Comparison of ENCODE assay signal across 15 cellular contexts in genomic region chr1:231861541-231862481, GRCh38.
DNase-seq lines count a peak whose midpoint lies in the region; ATAC-seq, FAIRE-seq and TF ChIP-seq lines count a peak whose summit lies in the region.
"Had no signal": no experiment of that assay in that cellular context is flagged by ENCODE, and none has a peak within 500 bp of the region (broad histone marks: within the 10 kb centered on the region; RNA-seq: fewer than 3 reads in every experiment).

No MANE protein-coding gene starts in this region.

- H3K9me2 ChIP-seq in PC-3 (replicated peaks; ENCODE audit: low read length) = no peaks in the 10 kb centered on the region

- H3K27me3 ChIP-seq in astrocyte (ENCODE audit: insufficient read depth, low read length) = no peaks in the 10 kb centered on the region
- H3K27me3 ChIP-seq in osteoblast (ENCODE audit: insufficient read depth, low read length) = no peaks in the 10 kb centered on the region
- H3K27me3 ChIP-seq in PC-3 (ENCODE audit: low read length) = no peaks in the 10 kb centered on the region
- H3K27me3 ChIP-seq: adrenal gland had no signal

- no peak overlapping the region for H3K4me3 Mint-ChIP-seq in HFFc6
- no peak overlapping the region for H3K4me3 Mint-ChIP-seq in astrocyte (ENCODE audit: unreplicated experiment)
- H3K4me3 Mint-ChIP-seq: natural killer cell had no signal

- intact Hi-C loops in PC-3 (cut with micrococcal nuclease) = loop anchor here (10.0 kb wide), 1 partner anchor 563 kb away; no protein-coding TSS in a partner anchor

- H3F3A ChIP-seq in PC-3 (ENCODE audit: low read length, unreplicated experiment) = no peaks in the 10 kb centered on the region

- FAIRE-seq in astrocyte (lab: Jason Lieb, UNC) = peak; percentile 68

- H3K27ac Mint-ChIP-seq in HFFc6 (peak overlapping the region; percentile 49; the same call in 1 of the 2 replicates), astrocyte (ENCODE audit: unreplicated experiment) (no peak overlapping the region)
- H3K27ac Mint-ChIP-seq: natural killer cell had no signal

- no peak overlapping the region for H3K9ac ChIP-seq in astrocyte (ENCODE audit: low read length)
- H3K9ac ChIP-seq in PC-3 (ENCODE audit: low read length) = no peak overlapping the region

- CTCF ChIA-PET in PC-3 (lab: Charles Lee) = no interaction called here

- no peaks in the 10 kb centered on the region for H3K79me2 ChIP-seq in astrocyte (ENCODE audit: insufficient read depth, low read length)
- H3K79me2 ChIP-seq in osteoblast (ENCODE audit: insufficient read depth, low read length) = no peaks in the 10 kb centered on the region
- H3K79me2 ChIP-seq in PC-3 (ENCODE audit: low read length) = no peaks in the 10 kb centered on the region

- POLR2A ChIA-PET in PC-3 (lab: Charles Lee; ENCODE audit: unreplicated experiment) = no interaction called here

- ATAC-seq in PC-3 = no peak
- ATAC-seq in GM21360 (IDR thresholded peaks at IDR 0.05; ENCODE audit: unreplicated experiment) = no peak
- ATAC-seq: natural killer cell, Panc1 had no signal

- H3K4me1 ChIP-seq in astrocyte (ENCODE audit: insufficient read depth, low read length) = peaks cover under 1% of the 10 kb centered on the region
- H3K4me1 ChIP-seq in osteoblast (ENCODE audit: insufficient read depth, low read length) = peaks cover 6% of the 10 kb centered on the region
- peaks cover 5% of the 10 kb centered on the region; the same call in 1 of the 2 replicates for H3K4me1 ChIP-seq in PC-3 (ENCODE audit: insufficient read depth, low read length)

- peak; percentile 68 for DNase-seq in HFFc6
- peak; percentile 69 for DNase-seq in astrocyte (ENCODE audit: low read depth)
- peak; percentile 76 for DNase-seq in fibroblast of the aortic adventitia (ENCODE audit: low read depth)
- no peak for DNase-seq in osteoblast (ENCODE audit: insufficient read length, low spot score, missing footprints)
- no peak for DNase-seq in NCI-H2081 treated with DMSO at 0.1 percent for 48 hours (lab: John Stamatoyannopoulos, UW)
- no peak for DNase-seq in PC-3
- DNase-seq in GF-D8 (lab: John Stamatoyannopoulos, UW) = no peak
- DNase-seq: activated T-cell treated with anti-CD3 and anti-CD28 coated beads for 4 hours, adrenal gland, natural killer cell, NCI-H2227 treated with DMSO at 0.1 percent for 48 hours, substantia nigra had no signal

- no TSS peak for BruUV-seq in PC-3 (replicated peaks; lab: Mats Ljungman, UMichigan)

- H3K4me2 ChIP-seq in astrocyte (ENCODE audit: low read length) (no peak overlapping the region), osteoblast (ENCODE audit: insufficient read depth, low read length) (no peak overlapping the region), PC-3 (ENCODE audit: low read length) (no peak overlapping the region)
- H3K4me2 ChIP-seq: smooth muscle cell had no signal

- no peaks in the 10 kb centered on the region for H4K20me1 ChIP-seq in astrocyte (ENCODE audit: insufficient read depth, low read length)
- no peaks in the 10 kb centered on the region for H4K20me1 ChIP-seq in osteoblast (ENCODE audit: insufficient read depth, low read length)
- H4K20me1 ChIP-seq in PC-3 (ENCODE audit: low read length) = no peaks in the 10 kb centered on the region

- no peaks in the 10 kb centered on the region for H3K9me3 Mint-ChIP-seq in HFFc6
- H3K9me3 Mint-ChIP-seq in astrocyte (ENCODE audit: unreplicated experiment) = no peaks in the 10 kb centered on the region
- H3K9me3 Mint-ChIP-seq: natural killer cell had no signal

- H3K9me3 ChIP-seq in astrocyte (ENCODE audit: insufficient read depth, low read depth, low read length) (no peaks in the 10 kb centered on the region), osteoblast (ENCODE audit: low read depth, low read length) (no peaks in the 10 kb centered on the region), PC-3 (ENCODE audit: low read length) (no peaks in the 10 kb centered on the region)
- H3K9me3 ChIP-seq: adrenal gland had no signal

- TF ChIP-seq CTCF in HFFc6 (IDR thresholded peaks at IDR 0.05) = no peak
- no peak for TF ChIP-seq CTCF in astrocyte (IDR thresholded peaks at IDR 0.05; ENCODE audit: insufficient read depth, low read depth, low read length)
- TF ChIP-seq CTCF in fibroblast of the aortic adventitia (IDR thresholded peaks at IDR 0.05; ENCODE audit: insufficient read depth, low read length) = no peak
- TF ChIP-seq CTCF in osteoblast (IDR thresholded peaks at IDR 0.05; ENCODE audit: extremely low read depth, low read depth, low read length) = no peak
- TF ChIP-seq CTCF in PC-3 (conservative IDR thresholded peaks at IDR 0.05; ENCODE audit: low read depth, low read length) = no peak

- no peaks in the 10 kb centered on the region for H3K36me3 ChIP-seq in astrocyte (ENCODE audit: insufficient read depth, low read length)
- no peaks in the 10 kb centered on the region for H3K36me3 ChIP-seq in osteoblast (ENCODE audit: insufficient read depth, low read length)
- H3K36me3 ChIP-seq in PC-3 (ENCODE audit: low read depth, low read length) = no peaks in the 10 kb centered on the region
- H3K36me3 ChIP-seq: adrenal gland had no signal

- H3K27ac ChIP-seq in astrocyte (ENCODE audit: low read depth, low read length) (no peak overlapping the region), osteoblast (ENCODE audit: low read depth, low read length) (peak overlapping the region; percentile 63), PC-3 (ENCODE audit: low read length) (no peak overlapping the region)
- H3K27ac ChIP-seq: adrenal gland had no signal

- H3K4me1 Mint-ChIP-seq in HFFc6 (ENCODE audit: low read depth) (peaks cover 25% of the 10 kb centered on the region), astrocyte (ENCODE audit: low read depth, unreplicated experiment) (peaks cover 13% of the 10 kb centered on the region)

- H2AFZ ChIP-seq in astrocyte (ENCODE audit: low read depth, low read length) = no peak overlapping the region
- no peak overlapping the region for H2AFZ ChIP-seq in osteoblast (ENCODE audit: low read length)
- no peak overlapping the region for H2AFZ ChIP-seq in PC-3 (ENCODE audit: low read length)

- H3K27me3 Mint-ChIP-seq in HFFc6 (ENCODE audit: insufficient read depth) (no peaks in the 10 kb centered on the region), astrocyte (ENCODE audit: low read depth, unreplicated experiment) (no peaks in the 10 kb centered on the region)

- H3K4me3 ChIP-seq in astrocyte (ENCODE audit: insufficient read depth, low read depth, low read length) = no peak overlapping the region
- no peak overlapping the region for H3K4me3 ChIP-seq in fibroblast of the aortic adventitia (ENCODE audit: low read depth, low read length)
- no peak overlapping the region for H3K4me3 ChIP-seq in osteoblast (ENCODE audit: insufficient read depth, low read length)
- no peak overlapping the region for H3K4me3 ChIP-seq in PC-3 (ENCODE audit: low read length)
- H3K4me3 ChIP-seq: adrenal gland, smooth muscle cell had no signal

- no peaks in the 10 kb centered on the region for H3K36me3 Mint-ChIP-seq in HFFc6 (ENCODE audit: low read depth)
- H3K36me3 Mint-ChIP-seq in astrocyte (ENCODE audit: low read depth, unreplicated experiment) = no peaks in the 10 kb centered on the region
- H3K36me3 Mint-ChIP-seq: natural killer cell had no signal

Comparison
In these comparisons a context has a peak if more than half of its experiments do, and no peak if none do; other contexts are left out.
1. DNase-seq: peak in HFFc6 (single experiment), astrocyte (single experiment) and fibroblast of the aortic adventitia (single experiment); none in osteoblast (single experiment), NCI-H2081 treated with DMSO at 0.1 percent for 48 hours (single experiment), PC-3 (single experiment) and GF-D8 (single experiment).